ENCODE assay signal across 7 cellular contexts in genomic region chr7:73005693-73006447, GRCh38. TPM values are rescaled to one million over a fixed set of nuclear protein-coding genes. Genes with fewer than 3 reads are reported as not detected.
DNase-seq lines count a peak whose midpoint lies in the region; ATAC-seq and TF ChIP-seq lines count a peak whose summit lies in the region.
"Not testable (repeated sequence)": the region's sequence is repeated elsewhere in the genome, so short reads cannot be mapped to it uniquely, and the experiment has no call there.

No MANE protein-coding gene starts in this region.

- 0% methylated on average over 42 to 49 of the region's 66 CpGs for WGBS in lung, 2 donors

- POLR2A ChIA-PET in Panc1 (lab: Charles Lee): not testable (repeated sequence)

- DNase-seq in Panc1 (ENCODE audit: low read depth, low spot score): not testable (repeated sequence)
- DNase-seq in activated T-cell treated with anti-CD3 and anti-CD28 coated beads, Interleukin-2, amount 50 U/mL, for 24 hours: peak; percentile 94
- DNase-seq in epithelial cell of prostate (ENCODE audit: low read depth, low spot score) (peak; percentile 20), lung (ENCODE audit: low spot score) (peak; percentile 87)
- DNase-seq in stimulated activated CD4-positive, alpha-beta T cell treated with anti-CD3 and anti-CD28 coated beads, Interleukin-15, amount 100 ng/mL, for 48 hours (ENCODE audit: low read depth in 2 of 2): peak; percentile 82 to 91

- intact Hi-C loops in Panc1 (cut with micrococcal nuclease; ENCODE audit: unreplicated experiment): not testable (repeated sequence)

- in situ Hi-C loops in Panc1 (cut with HindIII; ENCODE audit: low pct_unique_long_range_greater_than_20kb, low sequenced_read_pairs): not testable (repeated sequence)

- H3K36me3 ChIP-seq in Panc1 (ENCODE audit: control insufficient read depth, insufficient read depth, low read length); lung (ENCODE audit: control insufficient read depth in 2 of 2, insufficient read depth in 2 of 2, low read length in 2 of 2): not testable (repeated sequence)

- not testable (repeated sequence) for H3K4me1 ChIP-seq in Panc1 (ENCODE audit: control insufficient read depth, insufficient read depth, low read length); lung (ENCODE audit: control insufficient read depth in 2 of 2, insufficient read depth in 2 of 2, low read length in 2 of 2)

- H3K4me3 ChIP-seq in Panc1 (ENCODE audit: low read depth in 2 of 2, low read length in 2 of 2): peak overlapping the region; percentile 50 to 61
- peak overlapping the region; percentile 73 for H3K4me3 ChIP-seq in lung

- not testable (repeated sequence) for H3K27me3 Mint-ChIP-seq in activated T-cell treated with anti-CD3 and anti-CD28 coated beads, Interleukin-2, amount 50 U/mL, for 24 hours

- H3K27me3 ChIP-seq in Panc1 (ENCODE audit: control insufficient read depth, insufficient read depth, low read length); lung (ENCODE audit: control insufficient read depth, insufficient read depth): not testable (repeated sequence)

- not testable (repeated sequence) for BruUV-seq in Panc1 (replicated peaks; lab: Mats Ljungman, UMichigan)

- H3K36me3 Mint-ChIP-seq in activated T-cell treated with anti-CD3 and anti-CD28 coated beads, Interleukin-2, amount 50 U/mL, for 24 hours (ENCODE audit: low read depth): peaks cover 10% of the 10 kb centered on the region

- H3K9me3 Mint-ChIP-seq in activated T-cell treated with anti-CD3 and anti-CD28 coated beads, Interleukin-2, amount 50 U/mL, for 24 hours: not testable (repeated sequence)

- ATAC-seq in GM18909 (IDR thresholded peaks at IDR 0.05; ENCODE audit: poor library complexity, unreplicated experiment): peak; percentile 88
- peak; percentile 81 for ATAC-seq in HG02970 (IDR thresholded peaks at IDR 0.05; ENCODE audit: low FRiP score, unreplicated experiment)
- peak; percentile 95 for ATAC-seq in Panc1
- peak; percentile 95 for ATAC-seq in lung (ENCODE audit: insufficient read depth, low FRiP score)

- H3K27ac Mint-ChIP-seq in activated T-cell treated with anti-CD3 and anti-CD28 coated beads, Interleukin-2, amount 50 U/mL, for 24 hours: peak overlapping the region; percentile 97

- CTCF ChIA-PET in Panc1 (lab: Charles Lee): not testable (repeated sequence)

- TF ChIP-seq CTCF in Panc1 (IDR thresholded peaks at IDR 0.05); lung (IDR thresholded peaks at IDR 0.05; ENCODE audit: control extremely low read depth, extremely low read depth): not testable (repeated sequence)

- H3K27ac ChIP-seq in Panc1 (ENCODE audit: low read length): peak overlapping the region; percentile 72
- peak overlapping the region; percentile 78 for H3K27ac ChIP-seq in epithelial cell of prostate
- peak overlapping the region; percentile 96 to 97 for H3K27ac ChIP-seq in lung (ENCODE audit: low read depth in 1 of 2, low read length in 1 of 2)

- H3K4me3 Mint-ChIP-seq in activated T-cell treated with anti-CD3 and anti-CD28 coated beads, Interleukin-2, amount 50 U/mL, for 24 hours: peak overlapping the region; percentile 87

- not testable (repeated sequence) for H3K4me1 Mint-ChIP-seq in activated T-cell treated with anti-CD3 and anti-CD28 coated beads, Interleukin-2, amount 50 U/mL, for 24 hours (ENCODE audit: low read depth)

- H3K9me3 ChIP-seq in Panc1 (ENCODE audit: control insufficient read depth, insufficient read depth, low read depth, low read length); lung (ENCODE audit: control insufficient read depth in 2 of 2, insufficient read depth in 1 of 2, low read length in 1 of 2): not testable (repeated sequence)

RNA-seq across cellular contexts. Expression of gene SPDYE8, which starts 23.7 kb away (rescaled TPM):
- total RNA-seq in Panc1 (2021; ENCODE audit: unreplicated experiment) (not detected), lung (under 1 TPM in 1 of 2 donors, not detected in 1; 0.11 TPM)
- 0.10 TPM for polyA plus RNA-seq in Panc1 (2012; ENCODE audit: insufficient read length)
- polyA plus RNA-seq in lung: not detected

RNA-seq across cellular contexts. Expression of gene TRIM74, which starts 36.6 kb away (rescaled TPM):
- 0.46 TPM for total RNA-seq in Panc1 (2021; ENCODE audit: unreplicated experiment)
- 2.4 TPM for polyA plus RNA-seq in Panc1 (2012; ENCODE audit: insufficient read length)
- 1 to 10 TPM in 1 of 2 donors, not detected in 1; 1.5 TPM for total RNA-seq in lung
- polyA plus RNA-seq in lung: under 1 TPM; 0.37 to 0.53 TPM

RNA-seq across cellular contexts. Expression of gene SPDYE11, which starts 51.8 kb away (rescaled TPM):
- total RNA-seq in Panc1 (2021; ENCODE audit: unreplicated experiment): not detected
- polyA plus RNA-seq in Panc1 (2012; ENCODE audit: insufficient read length): 0.10 TPM
- under 1 TPM in 1 of 2 donors, not detected in 1; 0.11 TPM for total RNA-seq in lung
- polyA plus RNA-seq in lung: not detected
